In the genomic region with DNA sequence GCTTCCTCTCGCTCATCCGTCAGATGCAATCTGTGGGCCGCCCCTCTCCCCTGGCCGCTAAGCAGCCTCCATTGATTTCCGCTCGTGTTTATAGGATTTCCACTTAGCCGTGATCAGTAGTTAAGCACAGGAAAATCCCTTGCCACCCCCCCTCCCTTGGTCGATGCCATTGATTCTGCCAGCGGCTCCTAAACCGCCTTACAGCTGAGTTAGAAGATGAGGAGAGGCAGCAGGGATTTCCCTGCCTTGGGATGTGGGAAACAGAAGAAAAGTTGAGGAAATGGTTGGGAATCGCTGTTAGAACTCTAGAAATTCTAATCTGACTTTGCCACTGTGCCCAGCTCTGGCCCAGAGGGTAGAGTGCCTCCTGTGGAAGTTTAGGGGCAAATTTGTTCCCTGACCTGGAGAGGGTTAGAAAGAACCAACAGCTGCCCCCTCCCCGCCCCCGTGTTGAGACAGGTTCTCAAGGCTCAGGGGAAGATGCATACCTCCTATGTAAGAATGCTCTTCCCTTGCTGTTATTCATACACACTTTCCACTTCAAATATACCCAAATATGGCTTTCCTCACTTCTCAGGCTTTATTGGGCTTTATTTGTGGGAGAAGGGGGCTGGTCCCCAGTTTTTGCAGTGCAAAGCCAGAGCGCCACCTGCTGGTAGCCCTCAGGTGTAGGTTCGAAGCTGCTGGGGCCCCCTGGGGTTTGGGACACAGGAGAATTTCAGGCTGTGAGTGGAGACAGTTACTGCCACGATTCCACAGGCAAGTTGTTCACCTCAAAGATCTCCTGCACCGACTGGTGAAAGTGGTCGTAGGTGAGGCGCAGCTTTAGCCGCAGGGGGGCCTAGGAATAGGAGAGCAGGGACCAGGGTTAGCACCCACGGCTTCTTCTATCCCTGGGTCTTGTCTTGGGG, we compare ENCODE assay signal across 1 cellular context.
A peak's percentile ranks its signal among the peaks of the same experiment; 100 is the strongest.
TF ChIP-seq lines count a peak whose summit lies in the region.

No MANE protein-coding gene starts in this region.

TF ChIP-seq in H1, 55 proteins besides CTCF, POLR2A, EP300 and RAD21:
- TF ChIP-seq HDAC6 (IDR thresholded peaks at IDR 0.05; ENCODE audit: low read depth, low read length) (no peak), POLR2AphosphoS5 (IDR thresholded peaks at IDR 0.05; ENCODE audit: low read depth, low read length) (no peak), SP1 (IDR thresholded peaks at IDR 0.05; ENCODE audit: low read depth, low read length) (0 out of 2 replicates have a peak, but pooled peaks have one; percentile 28), SIN3A (conservative IDR thresholded peaks at IDR 0.05 in 1 of 2, IDR thresholded peaks at IDR 0.05 in 1 of 2; ENCODE audit: low read depth in 1 of 2, low read length in 2 of 2) (peak in 1 of 2 experiments; percentile 56; a peak in 1 of 4 replicates), RFX5 (IDR thresholded peaks at IDR 0.05; ENCODE audit: borderline replicate concordance, low read depth, low read length) (no peak), BACH1 (IDR thresholded peaks at IDR 0.05; ENCODE audit: low read length) (no peak), JUN (IDR thresholded peaks at IDR 0.05; ENCODE audit: low read depth, low read length) (no peak), TCF12 (IDR thresholded peaks at IDR 0.05; ENCODE audit: low read depth, low read length) (no peak), KDM1A (IDR thresholded peaks at IDR 0.05; ENCODE audit: borderline replicate concordance, low read length) (no peak), BCL11A (IDR thresholded peaks at IDR 0.05; ENCODE audit: low read depth in 2 of 2, low read length in 2 of 2) (no peak), SRF (IDR thresholded peaks at IDR 0.05; ENCODE audit: low read depth, low read length) (peak; percentile 85), GTF2F1 (IDR thresholded peaks at IDR 0.05; ENCODE audit: borderline replicate concordance, low read depth, low read length) (no peak), CBX5 (IDR thresholded peaks at IDR 0.05; ENCODE audit: low read depth, low read length) (no peak), RNF2 (IDR thresholded peaks at IDR 0.05; ENCODE audit: borderline replicate concordance, low read depth, low read length, missing control alignments, poor library complexity, severe bottlenecking) (no peak), EZH2 (IDR thresholded peaks at IDR 0.05; ENCODE audit: low read depth, low read length, severe bottlenecking) (no peak), ASH2L (IDR thresholded peaks at IDR 0.05; ENCODE audit: low read length) (no peak), EGR1 (IDR thresholded peaks at IDR 0.05; ENCODE audit: borderline replicate concordance, low read depth, low read length) (no peak), PHF8 (conservative IDR thresholded peaks at IDR 0.05; ENCODE audit: low read depth, low read length) (no peak), RXRA (IDR thresholded peaks at IDR 0.05; ENCODE audit: insufficient read depth, low read depth, low read length) (no peak), TBP (IDR thresholded peaks at IDR 0.05; ENCODE audit: low read depth, low read length) (no peak), CBX8 (IDR thresholded peaks at IDR 0.05; ENCODE audit: borderline replicate concordance, low read depth, low read length) (no peak), CHD1 (IDR thresholded peaks at IDR 0.05; ENCODE audit: low read depth, low read length) (no peak), POU5F1 (IDR thresholded peaks at IDR 0.05; ENCODE audit: low read depth, low read length) (no peak), JUND (IDR thresholded peaks at IDR 0.05; ENCODE audit: low read length) (no peak), CREB1 (IDR thresholded peaks at IDR 0.05) (0 out of 2 replicates have a peak, but pooled peaks have one; percentile 28), TAF1 (IDR thresholded peaks at IDR 0.05; ENCODE audit: low read depth, low read length) (no peak), BRCA1 (IDR thresholded peaks at IDR 0.05; ENCODE audit: low read depth, low read length) (no peak), SAP30 (IDR thresholded peaks at IDR 0.05; ENCODE audit: insufficient read depth, insufficient replicate concordance, low read length) (no peak)
- TF ChIP-seq, protein P1, sequence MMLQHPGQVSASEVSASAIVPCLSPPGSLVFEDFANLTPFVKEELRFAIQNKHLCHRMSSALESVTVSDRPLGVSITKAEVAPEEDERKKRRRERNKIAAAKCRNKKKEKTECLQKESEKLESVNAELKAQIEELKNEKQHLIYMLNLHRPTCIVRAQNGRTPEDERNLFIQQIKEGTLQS (IDR thresholded peaks at IDR 0.05; ENCODE audit: insufficient read depth, low read depth, low read length): no peak
- TF ChIP-seq, protein P2, sequence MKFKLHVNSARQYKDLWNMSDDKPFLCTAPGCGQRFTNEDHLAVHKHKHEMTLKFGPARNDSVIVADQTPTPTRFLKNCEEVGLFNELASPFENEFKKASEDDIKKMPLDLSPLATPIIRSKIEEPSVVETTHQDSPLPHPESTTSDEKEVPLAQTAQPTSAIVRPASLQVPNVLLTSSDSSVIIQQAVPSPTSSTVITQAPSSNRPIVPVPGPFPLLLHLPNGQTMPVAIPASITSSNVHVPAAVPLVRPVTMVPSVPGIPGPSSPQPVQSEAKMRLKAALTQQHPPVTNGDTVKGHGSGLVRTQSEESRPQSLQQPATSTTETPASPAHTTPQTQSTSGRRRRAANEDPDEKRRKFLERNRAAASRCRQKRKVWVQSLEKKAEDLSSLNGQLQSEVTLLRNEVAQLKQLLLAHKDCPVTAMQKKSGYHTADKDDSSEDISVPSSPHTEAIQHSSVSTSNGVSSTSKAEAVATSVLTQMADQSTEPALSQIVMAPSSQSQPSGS (IDR thresholded peaks at IDR 0.05; ENCODE audit: low read length): no peak
